Comparison of ENCODE assay signal across 7 cellular contexts in genomic region chr15:60179786-60180391, GRCh38.
DNase-seq lines count a peak whose midpoint lies in the region; ATAC-seq, FAIRE-seq and TF ChIP-seq lines count a peak whose summit lies in the region.

No MANE protein-coding gene starts in this region.

- FAIRE-seq in GM12878 (lab: Jason Lieb, UNC): peak; percentile 65

- H3K27me3 ChIP-seq in OCI-LY3 (ENCODE audit: low read depth, low read length) (no peaks in the 10 kb centered on the region), GM12878 (replicated peaks in 1 of 2; ENCODE audit: control insufficient read depth in 2 of 2, insufficient read depth in 2 of 2, low read length in 1 of 2) (peaks cover 0 to 4% of the 10 kb centered on the region in 2 experiments; a peak in 1 of 4 replicates), upper lobe of right lung (peaks cover 4% of the 10 kb centered on the region)

- SMC1A ChIA-PET in GM12878 (lab: Charles Lee; ENCODE audit: uncharacterized antibody, unreplicated experiment): interaction anchor here (0.6 to 2.4 kb wide), 11 partner anchors 9 to 488 kb away, joined by 3 to 12 read pairs (median 4); no protein-coding TSS in a partner anchor

- no peak overlapping the region; the same call in 1 of the 2 replicates for H3K4me2 ChIP-seq in OCI-LY3 (ENCODE audit: low read length)
- H3K4me2 ChIP-seq in GM12878 (ENCODE audit: control insufficient read depth, insufficient read depth): no peak overlapping the region

- H3K9ac ChIP-seq in OCI-LY3 (ENCODE audit: low read length): no peak overlapping the region
- H3K9ac ChIP-seq in GM12878 (ENCODE audit: control insufficient read depth, insufficient read depth, low read length): no peak overlapping the region

- TF ChIP-seq CTCF in OCI-LY3 (IDR thresholded peaks at IDR 0.05; ENCODE audit: low read depth, low read length): peak; percentile 90
- peak; percentile 73 to 80 (median 77) for TF ChIP-seq CTCF in GM12878 (IDR thresholded peaks at IDR 0.05 in 2 of 3, conservative IDR thresholded peaks at IDR 0.05 in 1 of 3; ENCODE audit: control insufficient read depth in 2 of 3, extremely low read depth in 1 of 3, insufficient read depth in 1 of 3, low read depth in 3 of 3, low read length in 3 of 3)
- peak; percentile 87 for TF ChIP-seq CTCF in upper lobe of right lung (IDR thresholded peaks at IDR 0.05)

- peak; percentile 39 for DNase-seq in D341Med (ENCODE audit: low spot score)
- DNase-seq in H4 (ENCODE audit: low spot score): peak; percentile 45
- DNase-seq in GM12878 (ENCODE audit: low read depth, low spot score): peak; percentile 3
- DNase-seq in left colon: peak in 1 of 2 donors; percentile 8
- DNase-seq in upper lobe of right lung: no peak

- POLR2A ChIA-PET in GM12878 (lab: Charles Lee): interaction anchor here (0.7 kb wide), 1 partner anchor 215 kb away, joined by 3 read pairs; no protein-coding TSS in a partner anchor

- no peak overlapping the region for H3K27ac ChIP-seq in OCI-LY3 (ENCODE audit: low read length)
- H3K27ac ChIP-seq in GM12878 (ENCODE audit: control insufficient read depth, insufficient read depth): no peak overlapping the region
- H3K27ac ChIP-seq in upper lobe of right lung: no peak overlapping the region

- in situ Hi-C loops in GM12878 (cut with MboI): loop anchor here (10.0 to 25.0 kb wide), 2 partner anchors 268 to 465 kb away; no protein-coding TSS in a partner anchor

- H4K20me1 ChIP-seq in OCI-LY3 (ENCODE audit: insufficient read depth, low read length) (no peaks in the 10 kb centered on the region), GM12878 (ENCODE audit: control insufficient read depth, insufficient read depth) (no peaks in the 10 kb centered on the region)

- peak; percentile 68 for ATAC-seq in GM12878
- ATAC-seq in left colon: peak; percentile 58
- peak; percentile 75 for ATAC-seq in upper lobe of right lung
- ATAC-seq in GM21526 (IDR thresholded peaks at IDR 0.05; ENCODE audit: low FRiP score, unreplicated experiment): no peak

- H2AFZ ChIP-seq in OCI-LY3 (ENCODE audit: low read depth, low read length) (no peak overlapping the region), GM12878 (ENCODE audit: control insufficient read depth, low read depth, low read length) (no peak overlapping the region)

- intact Hi-C loops in GM12878 (cut with micrococcal nuclease; ENCODE audit: unreplicated experiment): loop anchor here (1.0 to 10.0 kb wide), 3 partner anchors 263 to 485 kb away; no protein-coding TSS in a partner anchor
- intact Hi-C loops in left colon (cut with DNase I, micrococcal nuclease): no loop called here
- intact Hi-C loops in upper lobe of right lung (cut with DNase I): loop anchor here (10.0 kb wide), 1 partner anchor 485 kb away; no protein-coding TSS in a partner anchor

- no TSS peak for BruUV-seq in GM12878 (replicated peaks; lab: Mats Ljungman, UMichigan)

- H3K36me3 ChIP-seq in OCI-LY3 (replicated peaks; ENCODE audit: low read depth, low read length) (no peaks in the 10 kb centered on the region), GM12878 (ENCODE audit: control insufficient read depth in 2 of 2, insufficient read depth in 2 of 2, low read length in 1 of 2) (no peaks in the 10 kb centered on the region), upper lobe of right lung (no peaks in the 10 kb centered on the region)

- WGBS in GM12878 (ENCODE audit: insufficient coverage, insufficient replicate concordance, low lambda C conversion rate, missing lambda C conversion rate): no CpG with 5 or more reads among the region's 2 CpGs

- TF ChIP-seq POLR2A in GM12878 (IDR thresholded peaks at IDR 0.05; ENCODE audit: low read depth, low read length): no peak

- CTCF ChIA-PET in GM12878 (lab: Yijun Ruan, JAX): interaction anchor here (0.6 to 7.1 kb wide), 28 partner anchors 8 to 1674 kb away, joined by 3 to 59 read pairs (median 4); partner anchors contain the start of gene BNIP2

- H3K4me3 ChIP-seq in OCI-LY3 (ENCODE audit: low read length) (no peak overlapping the region), GM12878 (no peak overlapping the region), upper lobe of right lung (no peak overlapping the region)

- peak; percentile 80 for TF ChIP-seq RAD21 in GM12878 (IDR thresholded peaks at IDR 0.05; ENCODE audit: insufficient read depth, low read depth, low read length)

- RAD21 ChIA-PET in GM12878 (lab: Charles Lee; ENCODE audit: unreplicated experiment): interaction anchor here (0.6 to 2.3 kb wide), 8 partner anchors 32 to 647 kb away, joined by 3 to 11 read pairs (median 6); no protein-coding TSS in a partner anchor

- H3K4me1 ChIP-seq in OCI-LY3 (ENCODE audit: low read length) (peaks cover 25% of the 10 kb centered on the region), GM12878 (ENCODE audit: control insufficient read depth, insufficient read depth, low read length) (no peaks in the 10 kb centered on the region), upper lobe of right lung (no peaks in the 10 kb centered on the region)

- no peak for TF ChIP-seq EP300 in GM12878 (IDR thresholded peaks at IDR 0.05; ENCODE audit: borderline replicate concordance in 1 of 2, control insufficient read depth in 1 of 2, low read depth in 2 of 2, low read length in 2 of 2)

- H3K9me3 ChIP-seq in OCI-LY3 (ENCODE audit: insufficient read depth, low read length): no peaks in the 10 kb centered on the region
- H3K9me3 ChIP-seq in GM12878 (replicated peaks; ENCODE audit: control insufficient read depth, insufficient read depth, low read length): no peaks in the 10 kb centered on the region
- H3K9me3 ChIP-seq in upper lobe of right lung: no peaks in the 10 kb centered on the region

- H3K79me2 ChIP-seq in OCI-LY3 (ENCODE audit: low read length) (no peaks in the 10 kb centered on the region), GM12878 (ENCODE audit: control insufficient read depth, insufficient read depth, low read length) (no peaks in the 10 kb centered on the region)

TF ChIP-seq in GM12878, 131 proteins besides CTCF, POLR2A, EP300 and RAD21:
- TF ChIP-seq HCFC1 (IDR thresholded peaks at IDR 0.05; ENCODE audit: low read length) (no peak), SMC3 (IDR thresholded peaks at IDR 0.05; ENCODE audit: borderline replicate concordance, low read length) (peak; percentile 91), POU2F2 (IDR thresholded peaks at IDR 0.05; ENCODE audit: borderline replicate concordance, low read depth, low read length) (0 out of 3 replicates have a peak, but pooled peaks have one; percentile 23)

Comparison
In these comparisons a context has a peak if more than half of its experiments do, and no peak if none do; other contexts are left out.
1. intact Hi-C loops: an anchor here in GM12878 (1.0 to 10.0 kb wide) and upper lobe of right lung (10.0 kb wide); none called in left colon.